In genomic region chr19:27794444-27795042, GRCh38 we compare ENCODE assay signal across 8 cellular contexts.
DNase-seq lines count a peak whose midpoint lies in the region; ATAC-seq lines count a peak whose summit lies in the region.

No MANE protein-coding gene starts in this region.

- peaks cover 10 to 38% (median 28%) of the 10 kb centered on the region in 4 donors for H3K4me1 Mint-ChIP-seq in naive thymus-derived CD8-positive, alpha-beta T cell

- H3K27ac Mint-ChIP-seq in naive thymus-derived CD8-positive, alpha-beta T cell, result peak overlapping the region; percentile 83 to 97 (median 94)

- POLR2A ChIA-PET in naive thymus-derived CD8-positive, alpha-beta T cell (lab: Charles Lee), result interaction anchor here (0.7 to 1.5 kb wide), 2 partner anchors 12 to 1811 kb away, joined by 3 to 8 read pairs; partner anchors contain the start of gene POP4

- peak; percentile 13 for DNase-seq in NCI-H2029 (lab: John Stamatoyannopoulos, UW)
- no peak for DNase-seq in NCI-H2029 treated with DMSO at 0.1 percent for 48 hours (lab: John Stamatoyannopoulos, UW)
- peak; percentile 12 for DNase-seq in T1000 (lab: John Stamatoyannopoulos, UW)
- peak in 1 of 10 donors; percentile 19 for DNase-seq in naive thymus-derived CD8-positive, alpha-beta T cell
- DNase-seq in DMS153 (lab: John Stamatoyannopoulos, UW), result no peak
- no peak for DNase-seq in cerebellum (ENCODE audit: low spot score)

- ATAC-seq in HG03064 (IDR thresholded peaks at IDR 0.05; ENCODE audit: low read depth, unreplicated experiment), result peak; percentile 6
- peak; percentile 52 for ATAC-seq in esophagus mucosa
- no peak for ATAC-seq in naive thymus-derived CD8-positive, alpha-beta T cell

- H3K9me3 Mint-ChIP-seq in naive thymus-derived CD8-positive, alpha-beta T cell, result no peaks in the 10 kb centered on the region

- H3K36me3 Mint-ChIP-seq in naive thymus-derived CD8-positive, alpha-beta T cell, result peaks cover 0 to 19% (median 0%) of the 10 kb centered on the region in 3 donors

- peak overlapping the region; percentile 87 to 99 (median 97) for H3K4me3 Mint-ChIP-seq in naive thymus-derived CD8-positive, alpha-beta T cell

- H3K27me3 Mint-ChIP-seq in naive thymus-derived CD8-positive, alpha-beta T cell, result no peaks in the 10 kb centered on the region

Comparison
In these comparisons a context has a peak if more than half of its experiments do, and no peak if none do; other contexts are left out.
1. DNase-seq: peak in NCI-H2029 (single experiment) and T1000 (single experiment); none in NCI-H2029 treated with DMSO at 0.1 percent for 48 hours (single experiment), DMS153 (single experiment) and cerebellum (single experiment).
2. ATAC-seq: peak in HG03064 (single experiment) and esophagus mucosa (single experiment); none in naive thymus-derived CD8-positive, alpha-beta T cell (0 of 2).